In the genomic region with DNA sequence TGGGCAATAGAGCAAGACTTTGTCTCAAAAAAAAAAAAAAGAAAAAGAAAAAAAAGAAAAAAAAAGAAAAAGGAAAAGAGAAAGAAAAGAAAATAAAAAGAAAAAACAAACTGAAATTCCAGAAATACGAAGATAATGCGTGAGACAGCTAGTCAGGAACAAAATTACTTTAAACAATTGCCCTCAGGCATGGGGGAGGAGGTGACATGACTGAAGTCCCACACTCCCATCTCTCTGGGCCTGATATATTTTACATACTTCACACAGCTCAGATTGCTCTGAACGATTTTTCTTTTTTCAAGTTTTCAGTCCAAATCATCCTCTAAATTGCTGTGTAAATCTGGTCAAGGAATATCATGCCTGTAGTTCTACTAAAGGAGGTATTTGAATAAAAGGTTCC, we compare ENCODE assay signal across 3 cellular contexts.
"Had no signal": no experiment of that assay in that cellular context is flagged by ENCODE, and none has a peak within 500 bp of the region (broad histone marks: within the 10 kb centered on the region; RNA-seq: fewer than 3 reads in every experiment).

No MANE protein-coding gene starts in this region.

- DNase-seq: GDM1, GF-D8 had no signal

- H3K4me3 ChIP-seq: GM12878 had no signal

- ATAC-seq: GM12878 had no signal
